Comparison of ENCODE assay signal across 1 cellular context in genomic region chr5:96176022-96176421, GRCh38.
TF ChIP-seq lines count a peak whose summit lies in the region.

No MANE protein-coding gene starts in this region.

TF ChIP-seq in GM12878, 131 proteins besides CTCF, POLR2A, EP300 and RAD21 (continued from another document):
- TF ChIP-seq E4F1 (IDR thresholded peaks at IDR 0.05; ENCODE audit: borderline replicate concordance, partially characterized antibody) (no peak), PRDM15 (CRISPR knock-in tag; IDR thresholded peaks at IDR 0.05) (no peak), RELA (IDR thresholded peaks at IDR 0.05; ENCODE audit: borderline replicate concordance, partially characterized antibody) (no peak), POLR2AphosphoS2 (IDR thresholded peaks at IDR 0.05; ENCODE audit: low read depth, low read length) (no peak), CEBPB (IDR thresholded peaks at IDR 0.05; ENCODE audit: borderline replicate concordance in 1 of 2, low read depth in 2 of 2, low read length in 2 of 2) (no peak), NFXL1 (IDR thresholded peaks at IDR 0.05; ENCODE audit: borderline replicate concordance) (no peak), JUNB (IDR thresholded peaks at IDR 0.05) (no peak), NFIC (IDR thresholded peaks at IDR 0.05; ENCODE audit: low read depth, low read length) (no peak), NR2C1 (IDR thresholded peaks at IDR 0.05) (no peak), ATF7 (IDR thresholded peaks at IDR 0.05; ENCODE audit: low read depth) (no peak), GABPA (IDR thresholded peaks at IDR 0.05; ENCODE audit: low read depth) (no peak)
- TF ChIP-seq, protein P1, sequence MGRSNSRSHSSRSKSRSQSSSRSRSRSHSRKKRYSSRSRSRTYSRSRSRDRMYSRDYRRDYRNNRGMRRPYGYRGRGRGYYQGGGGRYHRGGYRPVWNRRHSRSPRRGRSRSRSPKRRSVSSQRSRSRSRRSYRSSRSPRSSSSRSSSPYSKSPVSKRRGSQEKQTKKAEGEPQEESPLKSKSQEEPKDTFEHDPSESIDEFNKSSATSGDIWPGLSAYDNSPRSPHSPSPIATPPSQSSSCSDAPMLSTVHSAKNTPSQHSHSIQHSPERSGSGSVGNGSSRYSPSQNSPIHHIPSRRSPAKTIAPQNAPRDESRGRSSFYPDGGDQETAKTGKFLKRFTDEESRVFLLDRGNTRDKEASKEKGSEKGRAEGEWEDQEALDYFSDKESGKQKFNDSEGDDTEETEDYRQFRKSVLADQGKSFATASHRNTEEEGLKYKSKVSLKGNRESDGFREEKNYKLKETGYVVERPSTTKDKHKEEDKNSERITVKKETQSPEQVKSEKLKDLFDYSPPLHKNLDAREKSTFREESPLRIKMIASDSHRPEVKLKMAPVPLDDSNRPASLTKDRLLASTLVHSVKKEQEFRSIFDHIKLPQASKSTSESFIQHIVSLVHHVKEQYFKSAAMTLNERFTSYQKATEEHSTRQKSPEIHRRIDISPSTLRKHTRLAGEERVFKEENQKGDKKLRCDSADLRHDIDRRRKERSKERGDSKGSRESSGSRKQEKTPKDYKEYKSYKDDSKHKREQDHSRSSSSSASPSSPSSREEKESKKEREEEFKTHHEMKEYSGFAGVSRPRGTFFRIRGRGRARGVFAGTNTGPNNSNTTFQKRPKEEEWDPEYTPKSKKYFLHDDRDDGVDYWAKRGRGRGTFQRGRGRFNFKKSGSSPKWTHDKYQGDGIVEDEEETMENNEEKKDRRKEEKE (IDR thresholded peaks at IDR 0.05) = no peak
